ENCODE assay signal across 8 cellular contexts in the genomic region with DNA sequence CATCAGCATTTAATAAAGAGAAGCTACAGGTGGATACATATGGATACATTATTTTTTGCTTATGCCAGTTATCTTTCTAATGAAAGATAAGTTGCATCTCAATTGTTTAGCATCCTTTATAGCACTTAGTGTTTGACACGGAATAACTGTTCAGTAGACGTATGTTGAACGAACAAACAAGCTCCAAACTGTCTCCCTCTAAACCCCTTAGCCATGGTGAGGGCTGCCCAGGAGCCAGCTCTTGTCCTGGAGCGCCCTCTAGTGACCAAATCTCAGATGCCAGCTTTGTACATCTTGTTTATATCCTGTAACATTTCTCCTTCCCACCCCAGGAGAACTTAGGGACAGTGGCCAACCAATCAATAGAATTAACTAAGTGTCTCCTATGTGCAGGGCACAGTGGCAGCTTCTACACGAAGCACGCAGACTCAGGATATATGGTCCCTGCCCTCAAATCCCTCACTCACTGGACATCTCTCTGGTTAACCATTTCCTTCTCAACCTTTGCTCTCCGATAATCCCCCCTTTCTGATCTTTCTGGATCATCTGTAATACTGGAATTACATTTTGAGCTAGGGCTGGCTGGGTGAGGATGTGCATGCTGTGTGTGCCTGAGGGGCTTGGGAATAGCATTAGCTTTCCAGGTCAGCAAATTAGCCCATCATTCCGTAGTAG. TPM values are rescaled to one million over a fixed set of nuclear protein-coding genes. Genes with fewer than 3 reads are reported as not detected.
DNase-seq lines count a peak whose midpoint lies in the region; ATAC-seq, FAIRE-seq and TF ChIP-seq lines count a peak whose summit lies in the region.

No MANE protein-coding gene starts in this region.

- peak; percentile 91 for TF ChIP-seq CTCF in hepatocyte (IDR thresholded peaks at IDR 0.05; ENCODE audit: poor library complexity)

- H3K36me3 Mint-ChIP-seq in T-helper 2 cell treated with Interferon-gamma antibody and Interleukin-4, amounts not matched to agents 5 μg/mL and 100 μg/mL, for 36 hours (ENCODE audit: low read depth): no peaks in the 10 kb centered on the region

- no peaks in the 10 kb centered on the region for H3K27me3 ChIP-seq in hepatocyte
- no peaks in the 10 kb centered on the region for H3K27me3 ChIP-seq in small intestine (ENCODE audit: control insufficient read depth in 2 of 2, insufficient read depth in 2 of 2, low read length in 2 of 2)

- H3K4me3 ChIP-seq in hepatocyte (no peak overlapping the region), small intestine (ENCODE audit: low read depth in 1 of 2, low read length in 2 of 2) (no peak overlapping the region)

- no peaks in the 10 kb centered on the region for H4K20me1 ChIP-seq in hepatocyte (ENCODE audit: insufficient read depth, poor library complexity, severe bottlenecking)

- no peak overlapping the region for H3K4me2 ChIP-seq in hepatocyte

- ATAC-seq in GM19452 (IDR thresholded peaks at IDR 0.05; ENCODE audit: unreplicated experiment) (peak; percentile 58), GM18519 (IDR thresholded peaks at IDR 0.05; ENCODE audit: low FRiP score, unreplicated experiment) (no peak)

- H3K36me3 ChIP-seq in hepatocyte (replicated peaks; ENCODE audit: insufficient read depth, low read depth): no peaks in the 10 kb centered on the region
- no peaks in the 10 kb centered on the region for H3K36me3 ChIP-seq in small intestine (ENCODE audit: control insufficient read depth in 2 of 2, insufficient read depth in 2 of 2, low read length in 2 of 2)

- 23% methylated on average over 8 of the region's 8 CpGs for WGBS in hepatocyte (ENCODE audit: low lambda C conversion rate, missing lambda C conversion rate)
- 23 to 24% (median 24%) methylated on average over 8 of the region's 8 CpGs for WGBS in small intestine, 3 donors

- no peaks in the 10 kb centered on the region for H3K79me2 ChIP-seq in hepatocyte

- H3K4me1 ChIP-seq in hepatocyte (ENCODE audit: insufficient read depth) (peaks cover 5% of the 10 kb centered on the region), small intestine (ENCODE audit: control insufficient read depth in 2 of 2, insufficient read depth in 1 of 2, low read depth in 1 of 2, low read length in 1 of 2) (no peaks in the 10 kb centered on the region)

- H2AFZ ChIP-seq in hepatocyte: no peak overlapping the region

- no peaks in the 10 kb centered on the region for H3K9me3 Mint-ChIP-seq in T-helper 2 cell treated with Interferon-gamma antibody and Interleukin-4, amounts not matched to agents 5 μg/mL and 100 μg/mL, for 36 hours

- H3K9me3 ChIP-seq in hepatocyte (ENCODE audit: low read depth) (no peaks in the 10 kb centered on the region), small intestine (ENCODE audit: control insufficient read depth, low read depth) (no peaks in the 10 kb centered on the region)

- H3K27ac ChIP-seq in hepatocyte (no peak overlapping the region), small intestine (ENCODE audit: low read depth in 1 of 2, low read length in 1 of 2) (no peak overlapping the region)

- H3K27ac Mint-ChIP-seq in T-helper 2 cell treated with Interferon-gamma antibody and Interleukin-4, amounts not matched to agents 5 μg/mL and 100 μg/mL, for 36 hours: no peak overlapping the region

- H3K4me3 Mint-ChIP-seq in T-helper 2 cell treated with Interferon-gamma antibody and Interleukin-4, amounts not matched to agents 5 μg/mL and 100 μg/mL, for 36 hours: no peak overlapping the region

- no peak for FAIRE-seq in small intestine (lab: Jason Lieb, UNC)

- DNase-seq in AG08396 (ENCODE audit: low spot score) (peak; percentile 86), NCI-H2081 (lab: John Stamatoyannopoulos, UW) (peak; percentile 59 to 73), anterior cingulate cortex (lab: John Stamatoyannopoulos, UW) (peak in 53 of 58 donors; percentile 11 to 89 (median 55)), hepatocyte (ENCODE audit: low spot score) (peak; percentile 91), small intestine (peak; percentile 76)
- DNase-seq in T-helper 2 cell treated with Interferon-gamma antibody and Interleukin-4, amounts not matched to agents 5 μg/mL and 100 μg/mL, for 36 hours (ENCODE audit: low spot score): peak; percentile 61

- H3K4me1 Mint-ChIP-seq in T-helper 2 cell treated with Interferon-gamma antibody and Interleukin-4, amounts not matched to agents 5 μg/mL and 100 μg/mL, for 36 hours (ENCODE audit: low read depth): no peaks in the 10 kb centered on the region

- no peaks in the 10 kb centered on the region for H3K27me3 Mint-ChIP-seq in T-helper 2 cell treated with Interferon-gamma antibody and Interleukin-4, amounts not matched to agents 5 μg/mL and 100 μg/mL, for 36 hours (ENCODE audit: low read depth)

- no peaks in the 10 kb centered on the region for H3K9me2 ChIP-seq in hepatocyte (replicated peaks; ENCODE audit: insufficient read depth)

RNA-seq across cellular contexts. Expression of a gene that starts 22.9 kb away (rescaled TPM):
- total RNA-seq in hepatocyte: not detected in 2 replicates
- polyA plus RNA-seq in hepatocyte (not detected in 2 replicates), small intestine (not detected)

RNA-seq across cellular contexts. Expression of a gene that starts 45.1 kb away (rescaled TPM):
- total RNA-seq in hepatocyte: 8.8 and 9.6 TPM in 2 replicates
- polyA plus RNA-seq in hepatocyte (9.4 and 11.1 TPM in 2 replicates), small intestine (under 1 TPM in 1 of 3 donors, not detected in 2; 0.07 TPM)
